1 cellular context compared by ENCODE assay signal in the genomic region with DNA sequence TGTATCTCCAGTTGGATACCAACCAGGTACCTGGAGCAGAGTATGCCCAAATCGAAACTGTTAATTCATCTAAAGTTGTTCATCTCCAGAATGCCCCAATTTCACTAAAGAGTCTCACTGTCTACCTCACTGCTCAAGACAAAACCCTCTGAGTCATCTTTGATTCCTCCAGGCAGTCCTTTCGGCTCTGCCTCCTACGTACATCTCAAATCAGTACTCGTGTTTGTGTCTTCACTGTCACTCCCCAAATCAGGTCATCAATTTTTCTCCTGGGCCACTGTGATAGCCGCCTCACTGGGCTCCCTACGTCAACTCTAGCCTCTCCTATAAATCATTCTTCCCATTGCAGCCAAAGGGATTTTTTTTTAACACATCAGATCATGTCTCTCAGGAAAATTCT.
TF ChIP-seq lines count a peak whose summit lies in the region.

No MANE protein-coding gene starts in this region.

TF ChIP-seq in GM23338, 12 proteins besides CTCF, POLR2A, EP300 and RAD21 (continued from another document):
- TF ChIP-seq, protein P1, sequence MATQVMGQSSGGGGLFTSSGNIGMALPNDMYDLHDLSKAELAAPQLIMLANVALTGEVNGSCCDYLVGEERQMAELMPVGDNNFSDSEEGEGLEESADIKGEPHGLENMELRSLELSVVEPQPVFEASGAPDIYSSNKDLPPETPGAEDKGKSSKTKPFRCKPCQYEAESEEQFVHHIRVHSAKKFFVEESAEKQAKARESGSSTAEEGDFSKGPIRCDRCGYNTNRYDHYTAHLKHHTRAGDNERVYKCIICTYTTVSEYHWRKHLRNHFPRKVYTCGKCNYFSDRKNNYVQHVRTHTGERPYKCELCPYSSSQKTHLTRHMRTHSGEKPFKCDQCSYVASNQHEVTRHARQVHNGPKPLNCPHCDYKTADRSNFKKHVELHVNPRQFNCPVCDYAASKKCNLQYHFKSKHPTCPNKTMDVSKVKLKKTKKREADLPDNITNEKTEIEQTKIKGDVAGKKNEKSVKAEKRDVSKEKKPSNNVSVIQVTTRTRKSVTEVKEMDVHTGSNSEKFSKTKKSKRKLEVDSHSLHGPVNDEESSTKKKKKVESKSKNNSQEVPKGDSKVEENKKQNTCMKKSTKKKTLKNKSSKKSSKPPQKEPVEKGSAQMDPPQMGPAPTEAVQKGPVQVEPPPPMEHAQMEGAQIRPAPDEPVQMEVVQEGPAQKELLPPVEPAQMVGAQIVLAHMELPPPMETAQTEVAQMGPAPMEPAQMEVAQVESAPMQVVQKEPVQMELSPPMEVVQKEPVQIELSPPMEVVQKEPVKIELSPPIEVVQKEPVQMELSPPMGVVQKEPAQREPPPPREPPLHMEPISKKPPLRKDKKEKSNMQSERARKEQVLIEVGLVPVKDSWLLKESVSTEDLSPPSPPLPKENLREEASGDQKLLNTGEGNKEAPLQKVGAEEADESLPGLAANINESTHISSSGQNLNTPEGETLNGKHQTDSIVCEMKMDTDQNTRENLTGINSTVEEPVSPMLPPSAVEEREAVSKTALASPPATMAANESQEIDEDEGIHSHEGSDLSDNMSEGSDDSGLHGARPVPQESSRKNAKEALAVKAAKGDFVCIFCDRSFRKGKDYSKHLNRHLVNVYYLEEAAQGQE (IDR thresholded peaks at IDR 0.05; ENCODE audit: unreplicated experiment), result no peak
- TF ChIP-seq EZH2phosphoT487 (IDR thresholded peaks at IDR 0.05; ENCODE audit: unreplicated experiment) (no peak), STAT1 (IDR thresholded peaks at IDR 0.05; ENCODE audit: unreplicated experiment) (no peak), POLR2AphosphoS5 (IDR thresholded peaks at IDR 0.05; ENCODE audit: low read depth) (no peak), CREB1 (CRISPR knock-in tag; IDR thresholded peaks at IDR 0.05; ENCODE audit: low read depth) (no peak), ZNF331 (CRISPR knock-in tag; IDR thresholded peaks at IDR 0.05; ENCODE audit: low read depth) (no peak)
- TF ChIP-seq, protein P2, sequence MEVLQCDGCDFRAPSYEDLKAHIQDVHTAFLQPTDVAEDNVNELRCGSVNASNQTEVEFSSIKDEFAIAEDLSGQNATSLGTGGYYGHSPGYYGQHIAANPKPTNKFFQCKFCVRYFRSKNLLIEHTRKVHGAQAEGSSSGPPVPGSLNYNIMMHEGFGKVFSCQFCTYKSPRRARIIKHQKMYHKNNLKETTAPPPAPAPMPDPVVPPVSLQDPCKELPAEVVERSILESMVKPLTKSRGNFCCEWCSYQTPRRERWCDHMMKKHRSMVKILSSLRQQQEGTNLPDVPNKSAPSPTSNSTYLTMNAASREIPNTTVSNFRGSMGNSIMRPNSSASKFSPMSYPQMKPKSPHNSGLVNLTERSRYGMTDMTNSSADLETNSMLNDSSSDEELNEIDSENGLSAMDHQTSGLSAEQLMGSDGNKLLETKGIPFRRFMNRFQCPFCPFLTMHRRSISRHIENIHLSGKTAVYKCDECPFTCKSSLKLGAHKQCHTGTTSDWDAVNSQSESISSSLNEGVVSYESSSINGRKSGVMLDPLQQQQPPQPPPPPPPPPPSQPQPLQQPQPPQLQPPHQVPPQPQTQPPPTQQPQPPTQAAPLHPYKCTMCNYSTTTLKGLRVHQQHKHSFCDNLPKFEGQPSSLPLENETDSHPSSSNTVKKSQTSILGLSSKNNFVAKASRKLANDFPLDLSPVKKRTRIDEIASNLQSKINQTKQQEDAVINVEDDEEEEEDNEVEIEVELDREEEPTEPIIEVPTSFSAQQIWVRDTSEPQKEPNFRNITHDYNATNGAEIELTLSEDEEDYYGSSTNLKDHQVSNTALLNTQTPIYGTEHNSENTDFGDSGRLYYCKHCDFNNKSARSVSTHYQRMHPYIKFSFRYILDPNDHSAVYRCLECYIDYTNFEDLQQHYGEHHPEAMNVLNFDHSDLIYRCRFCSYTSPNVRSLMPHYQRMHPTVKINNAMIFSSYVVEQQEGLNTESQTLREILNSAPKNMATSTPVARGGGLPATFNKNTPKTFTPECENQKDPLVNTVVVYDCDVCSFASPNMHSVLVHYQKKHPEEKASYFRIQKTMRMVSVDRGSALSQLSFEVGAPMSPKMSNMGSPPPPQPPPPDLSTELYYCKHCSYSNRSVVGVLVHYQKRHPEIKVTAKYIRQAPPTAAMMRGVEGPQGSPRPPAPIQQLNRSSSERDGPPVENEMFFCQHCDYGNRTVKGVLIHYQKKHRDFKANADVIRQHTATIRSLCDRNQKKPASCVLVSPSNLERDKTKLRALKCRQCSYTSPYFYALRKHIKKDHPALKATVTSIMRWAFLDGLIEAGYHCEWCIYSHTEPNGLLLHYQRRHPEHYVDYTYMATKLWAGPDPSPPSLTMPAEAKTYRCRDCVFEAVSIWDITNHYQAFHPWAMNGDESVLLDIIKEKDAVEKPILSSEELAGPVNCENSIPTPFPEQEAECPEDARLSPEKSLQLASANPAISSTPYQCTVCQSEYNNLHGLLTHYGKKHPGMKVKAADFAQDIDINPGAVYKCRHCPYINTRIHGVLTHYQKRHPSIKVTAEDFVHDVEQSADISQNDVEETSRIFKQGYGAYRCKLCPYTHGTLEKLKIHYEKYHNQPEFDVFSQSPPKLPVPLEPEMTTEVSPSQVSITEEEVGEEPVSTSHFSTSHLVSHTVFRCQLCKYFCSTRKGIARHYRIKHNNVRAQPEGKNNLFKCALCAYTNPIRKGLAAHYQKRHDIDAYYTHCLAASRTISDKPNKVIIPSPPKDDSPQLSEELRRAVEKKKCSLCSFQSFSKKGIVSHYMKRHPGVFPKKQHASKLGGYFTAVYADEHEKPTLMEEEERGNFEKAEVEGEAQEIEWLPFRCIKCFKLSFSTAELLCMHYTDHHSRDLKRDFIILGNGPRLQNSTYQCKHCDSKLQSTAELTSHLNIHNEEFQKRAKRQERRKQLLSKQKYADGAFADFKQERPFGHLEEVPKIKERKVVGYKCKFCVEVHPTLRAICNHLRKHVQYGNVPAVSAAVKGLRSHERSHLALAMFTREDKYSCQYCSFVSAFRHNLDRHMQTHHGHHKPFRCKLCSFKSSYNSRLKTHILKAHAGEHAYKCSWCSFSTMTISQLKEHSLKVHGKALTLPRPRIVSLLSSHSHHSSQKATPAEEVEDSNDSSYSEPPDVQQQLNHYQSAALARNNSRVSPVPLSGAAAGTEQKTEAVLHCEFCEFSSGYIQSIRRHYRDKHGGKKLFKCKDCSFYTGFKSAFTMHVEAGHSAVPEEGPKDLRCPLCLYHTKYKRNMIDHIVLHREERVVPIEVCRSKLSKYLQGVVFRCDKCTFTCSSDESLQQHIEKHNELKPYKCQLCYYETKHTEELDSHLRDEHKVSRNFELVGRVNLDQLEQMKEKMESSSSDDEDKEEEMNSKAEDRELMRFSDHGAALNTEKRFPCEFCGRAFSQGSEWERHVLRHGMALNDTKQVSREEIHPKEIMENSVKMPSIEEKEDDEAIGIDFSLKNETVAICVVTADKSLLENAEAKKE (CRISPR knock-in tag; IDR thresholded peaks at IDR 0.05), result no peak
